In the genomic region with DNA sequence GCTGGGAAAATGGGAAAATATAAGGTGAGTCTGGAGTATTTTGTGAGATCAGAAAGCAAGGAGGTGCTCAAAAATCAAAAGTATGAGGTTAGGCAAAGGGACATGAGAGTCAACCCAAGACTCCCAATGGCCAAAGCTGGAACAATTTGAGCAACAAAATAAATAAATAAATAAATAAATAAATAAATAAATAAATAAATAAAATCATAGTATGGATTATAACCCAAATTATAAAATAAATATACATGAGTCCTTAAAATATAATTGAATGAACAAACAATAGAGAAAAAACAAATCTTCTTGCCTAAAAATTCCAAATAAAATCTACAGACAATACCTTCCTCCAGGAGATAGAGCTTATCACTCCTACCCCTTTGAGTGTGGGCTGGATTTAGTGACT, we compare ENCODE assay signal across 24 cellular contexts.
"Had no signal": no experiment of that assay in that cellular context is flagged by ENCODE, and none has a peak within 500 bp of the region (broad histone marks: within the 10 kb centered on the region; RNA-seq: fewer than 3 reads in every experiment).

No MANE protein-coding gene starts in this region.

- H3K9me3 ChIP-seq: stomach, suprapubic skin, testis, thoracic aorta, thyroid gland, tibial artery, tibial nerve, transverse colon, upper lobe of left lung, upper lobe of right lung, uterus, vagina had no signal

- H3K36me3 ChIP-seq: suprapubic skin, thoracic aorta, thyroid gland, tibial artery, transverse colon, upper lobe of left lung, upper lobe of right lung, uterus, vagina had no signal

- DNase-seq: stimulated activated CD4-positive, alpha-beta T cell treated with anti-CD3 and anti-CD28 coated beads, Interleukin-2, amount 100 ng/mL, for 48 hours; stimulated activated CD4-positive, alpha-beta T cell treated with anti-CD3 and anti-CD28 coated beads, Interleukin-4, amount 100 ng/mL, for 1 hour; stimulated activated CD4-positive, alpha-beta T cell treated with anti-CD3 and anti-CD28 coated beads, Interleukin-4, amount 100 ng/mL, for 24 hours; stimulated activated CD4-positive, alpha-beta T cell treated with anti-CD3 and anti-CD28 coated beads, Interleukin-4, amount 100 ng/mL, for 4 hours; stimulated activated CD8-positive, alpha-beta memory T cell treated with anti-CD3 and anti-CD28 coated beads, Interleukin-4, amount 100 ng/mL, for 48 hours; stimulated activated naive B cell treated with anti-CD40 and anti-IgM and Interleukin-4, amounts not matched to agents 10 μg/mL and 1 μg/mL and 100 μg/mL, for 72 hours; stimulated activated naive CD4-positive, alpha-beta T cell; stimulated activated naive CD4-positive, alpha-beta T cell treated with Interleukin-2 at 50 U/mL for 16 hours; stimulated activated naive CD8-positive, alpha-beta T cell treated with anti-CD3 and anti-CD28 coated beads, Interleukin-15, amount 100 ng/mL, for 72 hours; stimulated activated naive CD8-positive, alpha-beta T cell treated with anti-CD3 and anti-CD28 coated beads, Interleukin-15, Interleukin-2, amounts not matched to agents 100 U/mL and 50 U/mL, for 24 hours; stomach; substantia nigra; testis; thyroid gland; tibial artery; transverse colon; trophoblast cell; upper lobe of left lung; upper lobe of right lung; uterus had no signal

- H3K4me1 ChIP-seq: stomach, suprapubic skin, testis, thyroid gland, tibial artery, tibial nerve, transverse colon, upper lobe of left lung, upper lobe of right lung, uterus, vagina had no signal

- H3K27ac ChIP-seq: stomach, suprapubic skin, testis, thoracic aorta, thyroid gland, tibial artery, tibial nerve, transverse colon, upper lobe of left lung, upper lobe of right lung, uterus, vagina had no signal

- H3K4me3 ChIP-seq: stomach, suprapubic skin, testis, thoracic aorta, thyroid gland, tibial artery, tibial nerve, transverse colon, upper lobe of left lung, upper lobe of right lung, uterus, vagina had no signal
